In the genomic region with DNA sequence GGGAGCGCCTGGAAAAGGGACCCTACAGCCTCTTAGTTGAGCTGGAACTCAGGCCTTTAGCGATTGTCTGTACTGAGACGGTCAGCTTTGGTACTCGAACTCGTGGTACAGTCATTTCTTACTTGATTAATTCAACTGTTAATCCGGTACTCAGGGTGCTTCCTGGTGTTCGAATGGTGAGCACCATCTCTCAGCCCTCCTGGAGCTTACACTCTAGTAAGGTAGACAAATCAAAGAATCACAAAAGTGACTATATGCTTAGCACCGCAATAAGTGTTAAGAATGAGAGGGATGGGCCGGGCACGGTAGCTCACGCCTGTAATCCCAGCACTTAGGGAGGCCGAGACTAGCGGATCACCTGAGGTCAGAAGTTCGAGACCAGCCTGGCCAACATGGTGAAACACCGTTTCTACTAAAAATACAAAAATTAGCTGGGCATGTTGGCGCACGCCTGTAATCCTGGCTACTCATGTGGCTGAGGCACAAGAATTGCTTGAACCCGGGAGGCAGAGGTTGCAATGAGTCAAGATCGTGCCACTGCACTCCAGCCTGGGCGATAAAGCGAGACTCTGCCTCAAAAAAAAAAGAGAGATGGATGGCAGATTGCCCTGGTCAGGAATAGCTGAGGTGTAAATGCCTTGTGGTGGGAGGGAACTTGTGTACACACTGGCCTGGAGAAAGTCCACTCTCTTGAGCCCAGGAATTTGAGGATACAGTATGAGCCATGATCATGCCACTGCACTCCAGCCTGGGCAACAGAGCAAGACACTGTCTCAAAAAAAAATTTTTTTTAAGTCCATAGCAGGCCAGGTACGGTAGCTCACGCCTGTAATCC, we compare ENCODE assay signal across 1 cellular context.
A peak's percentile ranks its signal among the peaks of the same experiment; 100 is the strongest.
TF ChIP-seq lines count a peak whose summit lies in the region.

No MANE protein-coding gene starts in this region.

TF ChIP-seq in K562, 482 proteins besides CTCF, POLR2A, EP300 and RAD21:
- TF ChIP-seq ZNF785 (CRISPR knock-in tag; IDR thresholded peaks at IDR 0.05), result no peak
- TF ChIP-seq MCM5 (IDR thresholded peaks at IDR 0.05; ENCODE audit: low read depth), result no peak
- no peak for TF ChIP-seq GABPB2 (CRISPR knock-in tag; conservative IDR thresholded peaks at IDR 0.05)
- peak; percentile 17 for TF ChIP-seq ZNF280A (IDR thresholded peaks at IDR 0.05; ENCODE audit: low read depth, partially characterized antibody)
- no peak for TF ChIP-seq MAX (CRISPR knock-in tag; IDR thresholded peaks at IDR 0.05)
- TF ChIP-seq KLF10 (CRISPR knock-in tag; IDR thresholded peaks at IDR 0.05), result no peak
- TF ChIP-seq RBFOX2 (IDR thresholded peaks at IDR 0.05; ENCODE audit: low read depth, low read length), result no peak
- TF ChIP-seq RBM17 (IDR thresholded peaks at IDR 0.05; ENCODE audit: borderline replicate concordance, low read depth, low read length), result no peak
- peak; percentile 64; the same call in 1 of the 2 replicates for TF ChIP-seq ZNF121 (CRISPR knock-in tag; conservative IDR thresholded peaks at IDR 0.05)
- TF ChIP-seq, protein P1, sequence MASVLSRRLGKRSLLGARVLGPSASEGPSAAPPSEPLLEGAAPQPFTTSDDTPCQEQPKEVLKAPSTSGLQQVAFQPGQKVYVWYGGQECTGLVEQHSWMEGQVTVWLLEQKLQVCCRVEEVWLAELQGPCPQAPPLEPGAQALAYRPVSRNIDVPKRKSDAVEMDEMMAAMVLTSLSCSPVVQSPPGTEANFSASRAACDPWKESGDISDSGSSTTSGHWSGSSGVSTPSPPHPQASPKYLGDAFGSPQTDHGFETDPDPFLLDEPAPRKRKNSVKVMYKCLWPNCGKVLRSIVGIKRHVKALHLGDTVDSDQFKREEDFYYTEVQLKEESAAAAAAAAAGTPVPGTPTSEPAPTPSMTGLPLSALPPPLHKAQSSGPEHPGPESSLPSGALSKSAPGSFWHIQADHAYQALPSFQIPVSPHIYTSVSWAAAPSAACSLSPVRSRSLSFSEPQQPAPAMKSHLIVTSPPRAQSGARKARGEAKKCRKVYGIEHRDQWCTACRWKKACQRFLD (CRISPR knock-in tag; IDR thresholded peaks at IDR 0.05), result peak; percentile 10; the same call in 1 of the 2 replicates
- peak; percentile 77; the same call in 1 of the 2 replicates for TF ChIP-seq ZNF316 (IDR thresholded peaks at IDR 0.05)
- peak; percentile 18 for TF ChIP-seq CHD1 (IDR thresholded peaks at IDR 0.05; ENCODE audit: low read length)
- TF ChIP-seq, protein P2, sequence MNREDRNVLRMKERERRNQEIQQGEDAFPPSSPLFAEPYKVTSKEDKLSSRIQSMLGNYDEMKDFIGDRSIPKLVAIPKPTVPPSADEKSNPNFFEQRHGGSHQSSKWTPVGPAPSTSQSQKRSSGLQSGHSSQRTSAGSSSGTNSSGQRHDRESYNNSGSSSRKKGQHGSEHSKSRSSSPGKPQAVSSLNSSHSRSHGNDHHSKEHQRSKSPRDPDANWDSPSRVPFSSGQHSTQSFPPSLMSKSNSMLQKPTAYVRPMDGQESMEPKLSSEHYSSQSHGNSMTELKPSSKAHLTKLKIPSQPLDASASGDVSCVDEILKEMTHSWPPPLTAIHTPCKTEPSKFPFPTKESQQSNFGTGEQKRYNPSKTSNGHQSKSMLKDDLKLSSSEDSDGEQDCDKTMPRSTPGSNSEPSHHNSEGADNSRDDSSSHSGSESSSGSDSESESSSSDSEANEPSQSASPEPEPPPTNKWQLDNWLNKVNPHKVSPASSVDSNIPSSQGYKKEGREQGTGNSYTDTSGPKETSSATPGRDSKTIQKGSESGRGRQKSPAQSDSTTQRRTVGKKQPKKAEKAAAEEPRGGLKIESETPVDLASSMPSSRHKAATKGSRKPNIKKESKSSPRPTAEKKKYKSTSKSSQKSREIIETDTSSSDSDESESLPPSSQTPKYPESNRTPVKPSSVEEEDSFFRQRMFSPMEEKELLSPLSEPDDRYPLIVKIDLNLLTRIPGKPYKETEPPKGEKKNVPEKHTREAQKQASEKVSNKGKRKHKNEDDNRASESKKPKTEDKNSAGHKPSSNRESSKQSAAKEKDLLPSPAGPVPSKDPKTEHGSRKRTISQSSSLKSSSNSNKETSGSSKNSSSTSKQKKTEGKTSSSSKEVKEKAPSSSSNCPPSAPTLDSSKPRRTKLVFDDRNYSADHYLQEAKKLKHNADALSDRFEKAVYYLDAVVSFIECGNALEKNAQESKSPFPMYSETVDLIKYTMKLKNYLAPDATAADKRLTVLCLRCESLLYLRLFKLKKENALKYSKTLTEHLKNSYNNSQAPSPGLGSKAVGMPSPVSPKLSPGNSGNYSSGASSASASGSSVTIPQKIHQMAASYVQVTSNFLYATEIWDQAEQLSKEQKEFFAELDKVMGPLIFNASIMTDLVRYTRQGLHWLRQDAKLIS (CRISPR knock-in tag; IDR thresholded peaks at IDR 0.05), result 0 out of 2 replicates have a peak, but pooled peaks have one; percentile 14
- peak; percentile 57; the same call in 1 of the 2 replicates for TF ChIP-seq ADNP (tag; IDR thresholded peaks at IDR 0.05)
- no peak for TF ChIP-seq ZNF695 (CRISPR knock-in tag; IDR thresholded peaks at IDR 0.05)
- 0 out of 2 replicates have a peak, but pooled peaks have one; percentile 2 for TF ChIP-seq ZNF740 (CRISPR knock-in tag; IDR thresholded peaks at IDR 0.05)
- no peak for TF ChIP-seq ZNF740 (tag; IDR thresholded peaks at IDR 0.05)
- TF ChIP-seq NR2F6 (CRISPR knock-in tag; IDR thresholded peaks at IDR 0.05), result no peak
- peak in 1 of 2 experiments; percentile 8; a peak in 2 of 4 replicates for TF ChIP-seq MNT (conservative IDR thresholded peaks at IDR 0.05)
- TF ChIP-seq U2AF2 (optimal IDR thresholded peaks at IDR 0.05; ENCODE audit: low read depth, low read length), result no peak
- TF ChIP-seq, protein P3, sequence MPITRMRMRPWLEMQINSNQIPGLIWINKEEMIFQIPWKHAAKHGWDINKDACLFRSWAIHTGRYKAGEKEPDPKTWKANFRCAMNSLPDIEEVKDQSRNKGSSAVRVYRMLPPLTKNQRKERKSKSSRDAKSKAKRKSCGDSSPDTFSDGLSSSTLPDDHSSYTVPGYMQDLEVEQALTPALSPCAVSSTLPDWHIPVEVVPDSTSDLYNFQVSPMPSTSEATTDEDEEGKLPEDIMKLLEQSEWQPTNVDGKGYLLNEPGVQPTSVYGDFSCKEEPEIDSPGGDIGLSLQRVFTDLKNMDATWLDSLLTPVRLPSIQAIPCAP (CRISPR knock-in tag; IDR thresholded peaks at IDR 0.05; ENCODE audit: borderline replicate concordance), result 0 out of 2 replicates have a peak, but pooled peaks have one; percentile 49
- 0 out of 2 replicates have a peak, but pooled peaks have one; percentile 42 for TF ChIP-seq ZBTB1 (CRISPR knock-in tag; IDR thresholded peaks at IDR 0.05; ENCODE audit: borderline replicate concordance, low read depth)
- no peak for TF ChIP-seq TAF7 (tag; IDR thresholded peaks at IDR 0.05)
- TF ChIP-seq TBP (optimal IDR thresholded peaks at IDR 0.05; ENCODE audit: low read depth, low read length), result no peak
- peak; percentile 72 for TF ChIP-seq SAP30 (IDR thresholded peaks at IDR 0.05; ENCODE audit: borderline replicate concordance, insufficient read depth, low read depth, low read length, poor library complexity, severe bottlenecking)
